Comparison of ENCODE assay signal across 9 cellular contexts in genomic region chr1:155979525-155980343, GRCh38. TPM values are rescaled to one million over a fixed set of nuclear protein-coding genes. Genes with fewer than 3 reads are reported as not detected.
DNase-seq lines count a peak whose midpoint lies in the region; ATAC-seq and TF ChIP-seq lines count a peak whose summit lies in the region.
"Had no signal": no experiment of that assay in that cellular context is flagged by ENCODE, and none has a peak within 500 bp of the region (broad histone marks: within the 10 kb centered on the region; RNA-seq: fewer than 3 reads in every experiment).

No MANE protein-coding gene starts in this region.

- H3K36me3 ChIP-seq in WERI-Rb-1 (peaks cover 5% of the 10 kb centered on the region), skeletal muscle satellite cell (ENCODE audit: insufficient read depth, low read length) (no peaks in the 10 kb centered on the region)

- intact Hi-C loops in activated CD4-positive, alpha-beta T cell treated with anti-CD3 and anti-CD28 coated beads, Interleukin-2, amount 10 ng/mL, durations not matched to agents 24 days and 14 days (cut with micrococcal nuclease) = loop anchor here (5.0 kb wide), 1 partner anchor 122 kb away; the partner anchor contains the start of genes GON4L and SYT11
- intact Hi-C loops in Right ventricle myocardium superior (cut with DNase I) = loop anchor here (10.0 kb wide), 1 partner anchor 515 kb away; no protein-coding TSS in a partner anchor

- H3K4me1 ChIP-seq in skeletal muscle satellite cell (ENCODE audit: control insufficient read depth, insufficient read depth, low read length) = peaks cover 82% of the 10 kb centered on the region

- no peaks in the 10 kb centered on the region for H3K27me3 Mint-ChIP-seq in activated CD4-positive, alpha-beta T cell treated with anti-CD3 and anti-CD28 coated beads, Interleukin-2, amount 10 ng/mL, durations not matched to agents 24 days and 14 days

- H3K4me1 Mint-ChIP-seq in activated CD4-positive, alpha-beta T cell treated with anti-CD3 and anti-CD28 coated beads, Interleukin-2, amount 10 ng/mL, durations not matched to agents 24 days and 14 days = peaks cover 62% of the 10 kb centered on the region

- peak overlapping the region; percentile 99 for H3K4me2 ChIP-seq in skeletal muscle satellite cell (ENCODE audit: low read length)

- no peak for TF ChIP-seq CTCF in WERI-Rb-1 (IDR thresholded peaks at IDR 0.05; ENCODE audit: low read depth, low read length)

- peak overlapping the region; percentile 92 for H3K27ac Mint-ChIP-seq in activated CD4-positive, alpha-beta T cell treated with anti-CD3 and anti-CD28 coated beads, Interleukin-2, amount 10 ng/mL, durations not matched to agents 24 days and 14 days

- peak overlapping the region; percentile 92 for H3K9ac ChIP-seq in skeletal muscle satellite cell (ENCODE audit: low read depth, low read length)

- peak; percentile 71 for ATAC-seq in Right ventricle myocardium superior (ENCODE audit: poor library complexity)
- ATAC-seq in HG03378 (IDR thresholded peaks at IDR 0.05; ENCODE audit: unreplicated experiment) = no peak

- peaks cover 39% of the 10 kb centered on the region for H3K36me3 Mint-ChIP-seq in activated CD4-positive, alpha-beta T cell treated with anti-CD3 and anti-CD28 coated beads, Interleukin-2, amount 10 ng/mL, durations not matched to agents 24 days and 14 days (ENCODE audit: low read depth)

- H3K27me3 ChIP-seq in WERI-Rb-1 (ENCODE audit: insufficient read depth, low read depth, severe bottlenecking) (no peaks in the 10 kb centered on the region), skeletal muscle satellite cell (ENCODE audit: control insufficient read depth, insufficient read depth, low read length) (no peaks in the 10 kb centered on the region)

- H3K4me3 ChIP-seq in WERI-Rb-1 (ENCODE audit: low read depth, low read length) (no peak overlapping the region), skeletal muscle satellite cell (ENCODE audit: low read length) (peak overlapping the region; percentile 88)

- peak overlapping the region; percentile 97 for H3K27ac ChIP-seq in WERI-Rb-1

- H3K9me3 Mint-ChIP-seq in activated CD4-positive, alpha-beta T cell treated with anti-CD3 and anti-CD28 coated beads, Interleukin-2, amount 10 ng/mL, durations not matched to agents 24 days and 14 days = no peaks in the 10 kb centered on the region

- peak; percentile 65 for DNase-seq in activated CD4-positive, alpha-beta T cell treated with anti-CD3 and anti-CD28 coated beads, Interleukin-2, amount 10 ng/mL, durations not matched to agents 24 days and 14 days
- no peak for DNase-seq in activated CD4-positive, alpha-beta T cell treated with anti-CD3 and anti-CD28 coated beads for 4 hours
- DNase-seq in WERI-Rb-1 (no peak), Right ventricle myocardium superior (peak; percentile 65), DMS153 (lab: John Stamatoyannopoulos, UW) (no peak), OCI-M2 (lab: John Stamatoyannopoulos, UW; ENCODE audit: unreplicated experiment) (no peak)

- peak overlapping the region; percentile 99 for H3K4me3 Mint-ChIP-seq in activated CD4-positive, alpha-beta T cell treated with anti-CD3 and anti-CD28 coated beads, Interleukin-2, amount 10 ng/mL, durations not matched to agents 24 days and 14 days

- H3K9me3 ChIP-seq in WERI-Rb-1 (ENCODE audit: severe bottlenecking) = no peaks in the 10 kb centered on the region
- H3K9me3 ChIP-seq in skeletal muscle satellite cell (replicated peaks; ENCODE audit: low read length) = no peaks in the 10 kb centered on the region

RNA-seq across cellular contexts. Expression of gene ARHGEF2, which starts 1.4 kb away (rescaled TPM):
- total RNA-seq in activated CD4-positive, alpha-beta T cell treated with anti-CD3 and anti-CD28 coated beads, Interleukin-2, amount 10 ng/mL, durations not matched to agents 24 days and 14 days = 189 and 198 TPM in 2 replicates
- total RNA-seq in Right ventricle myocardium superior = 55.7 TPM
- 105 and 107 TPM in 2 replicates for total RNA-seq in skeletal muscle satellite cell (2012; rRNA removed)

RNA-seq across cellular contexts. Expression of gene RXFP4, which starts 38.3 kb away (rescaled TPM):
- not detected in 2 replicates for total RNA-seq in activated CD4-positive, alpha-beta T cell treated with anti-CD3 and anti-CD28 coated beads, Interleukin-2, amount 10 ng/mL, durations not matched to agents 24 days and 14 days
- total RNA-seq in Right ventricle myocardium superior = not detected
- total RNA-seq in skeletal muscle satellite cell (2012; rRNA removed) = 0.44 TPM in 1 of 2 replicates, not detected in the other
- total RNA-seq: Daoy had no signal

RNA-seq across cellular contexts. Expression of gene SSR2, which starts 41.0 kb away (rescaled TPM):
- total RNA-seq in activated CD4-positive, alpha-beta T cell treated with anti-CD3 and anti-CD28 coated beads, Interleukin-2, amount 10 ng/mL, durations not matched to agents 24 days and 14 days = 175 and 176 TPM in 2 replicates
- total RNA-seq in Right ventricle myocardium superior = 66.9 TPM
- total RNA-seq in skeletal muscle satellite cell (2012; rRNA removed) = 538 and 640 TPM in 2 replicates

RNA-seq across cellular contexts. Expression of gene KHDC4, which starts 45.5 kb away (rescaled TPM):
- total RNA-seq in activated CD4-positive, alpha-beta T cell treated with anti-CD3 and anti-CD28 coated beads, Interleukin-2, amount 10 ng/mL, durations not matched to agents 24 days and 14 days = 82.9 and 92.2 TPM in 2 replicates
- 22.5 TPM for total RNA-seq in Right ventricle myocardium superior
- total RNA-seq in skeletal muscle satellite cell (2012; rRNA removed) = 21.4 and 24.1 TPM in 2 replicates

Comparison
In these comparisons a context has a peak if more than half of its experiments do, and no peak if none do; other contexts are left out.
1. DNase-seq: peak in activated CD4-positive, alpha-beta T cell treated with anti-CD3 and anti-CD28 coated beads, Interleukin-2, amount 10 ng/mL, durations not matched to agents 24 days and 14 days (single experiment) and Right ventricle myocardium superior (single experiment); none in activated CD4-positive, alpha-beta T cell treated with anti-CD3 and anti-CD28 coated beads for 4 hours (0 of 2), WERI-Rb-1 (single experiment), DMS153 (single experiment) and OCI-M2 (single experiment).